Comparison of ENCODE assay signal across 13 cellular contexts in genomic region chr15:26773917-26774316, GRCh38. TPM values are rescaled to one million over a fixed set of nuclear protein-coding genes. Genes with fewer than 3 reads are reported as not detected.
DNase-seq lines count a peak whose midpoint lies in the region; ATAC-seq and TF ChIP-seq lines count a peak whose summit lies in the region.
"Had no signal": no experiment of that assay in that cellular context is flagged by ENCODE, and none has a peak within 500 bp of the region (broad histone marks: within the 10 kb centered on the region; RNA-seq: fewer than 3 reads in every experiment).

No MANE protein-coding gene starts in this region.

- H3K36me3 ChIP-seq in CD8-positive, alpha-beta T cell (ENCODE audit: insufficient read depth, low read length): no peaks in the 10 kb centered on the region
- no peaks in the 10 kb centered on the region for H3K36me3 ChIP-seq in suprapubic skin
- H3K36me3 ChIP-seq: pancreas had no signal

- H3K36me3 Mint-ChIP-seq in CD8-positive, alpha-beta T cell: no peaks in the 10 kb centered on the region
- peaks cover 1% of the 10 kb centered on the region for H3K36me3 Mint-ChIP-seq in chondrocyte (ENCODE audit: low read depth)
- no peaks in the 10 kb centered on the region for H3K36me3 Mint-ChIP-seq in nephron progenitor cell (ENCODE audit: low read depth)

- CTCF ChIA-PET in CD8-positive, alpha-beta T cell (lab: Charles Lee): no interaction called here

- no peak for ATAC-seq in CD8-positive, alpha-beta T cell
- no peak for ATAC-seq in GM19328 (IDR thresholded peaks at IDR 0.05; ENCODE audit: unreplicated experiment)

- H3K27ac Mint-ChIP-seq in CD8-positive, alpha-beta T cell: no peak overlapping the region
- H3K27ac Mint-ChIP-seq in chondrocyte (ENCODE audit: unreplicated experiment) (no peak overlapping the region), nephron progenitor cell (no peak overlapping the region)

- H3K4me3 ChIP-seq in CD8-positive, alpha-beta T cell (ENCODE audit: low read depth, low read length): no peak overlapping the region
- no peak overlapping the region for H3K4me3 ChIP-seq in suprapubic skin

- peaks cover 2% of the 10 kb centered on the region for H3K4me1 Mint-ChIP-seq in CD8-positive, alpha-beta T cell (ENCODE audit: low read depth)
- H3K4me1 Mint-ChIP-seq in chondrocyte (ENCODE audit: low read depth) (peaks cover 9% of the 10 kb centered on the region), nephron progenitor cell (peaks cover 14% of the 10 kb centered on the region)

- TF ChIP-seq POLR2A in suprapubic skin (IDR thresholded peaks at IDR 0.05): no peak

- TF ChIP-seq CTCF in CD8-positive, alpha-beta T cell (IDR thresholded peaks at IDR 0.05): no peak
- TF ChIP-seq CTCF in GM10266 (IDR thresholded peaks at IDR 0.05; ENCODE audit: control insufficient read depth, insufficient read depth, low read depth, missing control alignments) (no peak), chondrocyte (IDR thresholded peaks at IDR 0.05) (no peak), nephron progenitor cell (IDR thresholded peaks at IDR 0.05) (no peak), suprapubic skin (IDR thresholded peaks at IDR 0.05) (no peak)

- H3K27ac ChIP-seq in CD8-positive, alpha-beta T cell (ENCODE audit: low read depth, low read length): no peak overlapping the region
- H3K27ac ChIP-seq in suprapubic skin: no peak overlapping the region
- H3K27ac ChIP-seq: pancreas had no signal

- POLR2A ChIA-PET in CD8-positive, alpha-beta T cell (lab: Charles Lee): no interaction called here

- 16% methylated on average over 8 of the region's 8 CpGs for WGBS in suprapubic skin

- intact Hi-C loops in CD8-positive, alpha-beta T cell (cut with DNase I, micrococcal nuclease): no loop called here

- H3K4me3 Mint-ChIP-seq in CD8-positive, alpha-beta T cell: peak overlapping the region; percentile 13
- H3K4me3 Mint-ChIP-seq in chondrocyte (ENCODE audit: unreplicated experiment) (peak overlapping the region; percentile 62), nephron progenitor cell (peak overlapping the region; percentile 93)

- peaks cover 2% of the 10 kb centered on the region for H3K9me3 Mint-ChIP-seq in CD8-positive, alpha-beta T cell
- H3K9me3 Mint-ChIP-seq in chondrocyte (ENCODE audit: low read depth): no peaks in the 10 kb centered on the region
- H3K9me3 Mint-ChIP-seq in nephron progenitor cell: no peaks in the 10 kb centered on the region

- H3K4me1 ChIP-seq in CD8-positive, alpha-beta T cell (ENCODE audit: insufficient read depth, low read length): no peaks in the 10 kb centered on the region
- peaks cover 22% of the 10 kb centered on the region for H3K4me1 ChIP-seq in suprapubic skin
- H3K4me1 ChIP-seq: pancreas had no signal

- H3K9me3 ChIP-seq in CD8-positive, alpha-beta T cell (ENCODE audit: low read length): no peaks in the 10 kb centered on the region
- no peaks in the 10 kb centered on the region for H3K9me3 ChIP-seq in suprapubic skin
- H3K9me3 ChIP-seq: pancreas had no signal

- TF ChIP-seq EP300 in suprapubic skin (IDR thresholded peaks at IDR 0.05): no peak

- no peaks in the 10 kb centered on the region for H3K27me3 ChIP-seq in CD8-positive, alpha-beta T cell (ENCODE audit: insufficient read depth, low read length)
- H3K27me3 ChIP-seq in suprapubic skin: peaks cover 48% of the 10 kb centered on the region

- H3K27me3 Mint-ChIP-seq in CD8-positive, alpha-beta T cell (ENCODE audit: low read depth): peaks cover 43% of the 10 kb centered on the region
- peaks cover 51% of the 10 kb centered on the region for H3K27me3 Mint-ChIP-seq in chondrocyte (ENCODE audit: low read depth)
- H3K27me3 Mint-ChIP-seq in nephron progenitor cell (ENCODE audit: low read depth, poor library complexity): peaks cover 52% of the 10 kb centered on the region

- no peak for DNase-seq in CD8-positive, alpha-beta T cell
- DNase-seq in GM10266 (ENCODE audit: extremely low spot score): peak; percentile 30
- no peak for DNase-seq in chondrocyte (ENCODE audit: low spot score)
- DNase-seq in nephron progenitor cell: peak; percentile 27
- no peak for DNase-seq in suprapubic skin (ENCODE audit: low spot score in 2 of 2)
- no peak for DNase-seq in NK-92 treated with Interleukin-12 subunit alpha and Interleukin-12 subunit beta, amount 100 ng/mL, for 24 hours (lab: John Stamatoyannopoulos, UW)
- DNase-seq: activated CD4-positive, alpha-beta T cell treated with anti-CD3 and anti-CD28 coated beads for 1 hour; activated effector memory CD4-positive, alpha-beta T cell treated with Interleukin-2 at 50 U/mL for 16 hours; NCI-H1436; NCI-H774; stimulated activated naive CD4-positive, alpha-beta T cell had no signal

RNA-seq across cellular contexts. Expression of gene GABRB3, which starts 1.1 kb away (rescaled TPM):
- under 1 TPM in 1 of 2 experiments, not detected in 1; 0.11 TPM for total RNA-seq in CD8-positive, alpha-beta T cell
- total RNA-seq in chondrocyte (1.6 to 8.2 TPM (median 2.3 TPM) in 3 replicates), suprapubic skin (1 to 10 TPM in 3 of 4 donors, under 1 TPM in 1; 0.48 to 4.8 (median 2.2) TPM)

Comparison
In these comparisons a context has a peak if more than half of its experiments do, and no peak if none do; other contexts are left out.
1. DNase-seq: peak in GM10266 (single experiment) and nephron progenitor cell (single experiment); none in CD8-positive, alpha-beta T cell (0 of 7), chondrocyte (single experiment), suprapubic skin (0 of 2) and NK-92 treated with Interleukin-12 subunit alpha and Interleukin-12 subunit beta, amount 100 ng/mL, for 24 hours (single experiment).
2. H3K4me3 Mint-ChIP-seq: peak in every context shown above with its lines; median percentile 93 in nephron progenitor cell; 62 in chondrocyte; 13 in CD8-positive, alpha-beta T cell.